In the genomic region with DNA sequence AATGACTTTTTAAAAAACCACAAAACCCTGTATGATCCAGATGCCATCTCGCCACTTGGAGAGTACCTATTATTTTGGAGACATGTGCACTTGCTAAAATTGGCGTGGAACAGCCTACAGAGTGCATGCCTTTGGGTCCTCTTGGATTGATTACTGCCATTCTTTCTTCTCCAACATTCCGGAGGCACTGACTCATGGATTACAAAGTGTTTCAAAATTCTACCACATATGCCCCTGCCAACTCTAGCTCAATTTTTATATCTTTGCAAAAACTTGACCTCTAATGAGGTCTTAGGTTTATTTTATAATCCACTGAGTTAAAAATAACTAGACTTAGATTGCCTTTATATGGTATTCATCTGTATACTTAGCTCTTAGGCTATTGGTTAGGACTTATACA, we compare ENCODE assay signal across 13 cellular contexts. TPM values are rescaled to one million over a fixed set of nuclear protein-coding genes. Genes with fewer than 3 reads are reported as not detected.
A peak's percentile ranks its signal among the peaks of the same experiment; 100 is the strongest.
DNase-seq lines count a peak whose midpoint lies in the region; ATAC-seq and TF ChIP-seq lines count a peak whose summit lies in the region.
"Had no signal": no experiment of that assay in that cellular context is flagged by ENCODE, and none has a peak within 500 bp of the region (broad histone marks: within the 10 kb centered on the region; RNA-seq: fewer than 3 reads in every experiment).

No MANE protein-coding gene starts in this region.

- in situ Hi-C loops in IMR-90 (cut with MboI; ENCODE audit: low sequenced_read_pairs), result no loop called here

- TF ChIP-seq RAD21 in IMR-90 (IDR thresholded peaks at IDR 0.05; ENCODE audit: low read length), result no peak

- H2AK5ac ChIP-seq in IMR-90 (ENCODE audit: low read depth, low read length), result no peak overlapping the region

- no peak overlapping the region for H3K27ac ChIP-seq in AG04450 (ENCODE audit: low read depth, low read length)
- H3K27ac ChIP-seq in IMR-90 (ENCODE audit: insufficient read depth, low read length), result no peak overlapping the region
- H3K27ac ChIP-seq in body of pancreas, result no peak overlapping the region
- H3K27ac ChIP-seq in left lung, result no peak overlapping the region
- H3K27ac ChIP-seq: neutrophil, vagina had no signal

- BruUV-seq in IMR-90 (replicated peaks; lab: Mats Ljungman, UMichigan), result no TSS peak

- H2BK20ac ChIP-seq in IMR-90 (ENCODE audit: low read depth, low read length), result no peak overlapping the region

- H3K4me1 ChIP-seq in IMR-90 (ENCODE audit: control insufficient read depth, insufficient read depth, low read length) (peaks cover 5% of the 10 kb centered on the region), body of pancreas (peaks cover 6% of the 10 kb centered on the region), left lung (no peaks in the 10 kb centered on the region)
- H3K4me1 ChIP-seq: vagina had no signal

- ATAC-seq in IMR-90 (ENCODE audit: low read depth), result peak; percentile 71
- peak; percentile 38 for ATAC-seq in body of pancreas
- peak; percentile 79 for ATAC-seq in left lung
- no peak for ATAC-seq in left colon

- H3K18ac ChIP-seq in IMR-90 (ENCODE audit: low read depth, low read length), result no peak overlapping the region

- H2BK5ac ChIP-seq in IMR-90 (ENCODE audit: low read depth, low read length, poor library complexity, severe bottlenecking), result no peak overlapping the region

- no peaks in the 10 kb centered on the region for H3K9me1 ChIP-seq in IMR-90 (ENCODE audit: insufficient read depth, low read length)

- H3K14ac ChIP-seq in IMR-90 (replicated peaks; ENCODE audit: low read depth, low read length), result no peak overlapping the region

- peaks cover 6% of the 10 kb centered on the region; the same call in 1 of the 2 replicates for H3K9me3 ChIP-seq in AG04450 (ENCODE audit: control insufficient read depth, insufficient read depth, low read length)
- H3K9me3 ChIP-seq in IMR-90 (ENCODE audit: control insufficient read depth, insufficient read depth, low read length), result 0 out of 2 replicates have a peak, but pooled peaks cover 3% of the 10 kb centered on the region
- no peaks in the 10 kb centered on the region for H3K9me3 ChIP-seq in body of pancreas
- H3K9me3 ChIP-seq in left lung, result peaks cover 0 to 4% of the 10 kb centered on the region in 2 donors
- H3K9me3 ChIP-seq: neutrophil, vagina had no signal

- H2BK15ac ChIP-seq in IMR-90 (ENCODE audit: low read depth, low read length), result no peak overlapping the region

- no peak overlapping the region for H3K4ac ChIP-seq in IMR-90 (ENCODE audit: low read depth, low read length)

- CTCF ChIA-PET in AG04450 (lab: Charles Lee) (no interaction called here), IMR-90 (lab: Yijun Ruan, JAX) (no interaction called here)

- H3K4me2 ChIP-seq in IMR-90 (ENCODE audit: low read depth, low read length), result no peak overlapping the region

- H4K8ac ChIP-seq in IMR-90 (ENCODE audit: low read depth in 2 of 2, low read length in 2 of 2), result no peak overlapping the region

- H4K5ac ChIP-seq in IMR-90 (ENCODE audit: low read depth, low read length), result no peak overlapping the region

- intact Hi-C loops in IMR-90 (cut with micrococcal nuclease), result no loop called here
- intact Hi-C loops in body of pancreas (cut with DNase I), result no loop called here
- intact Hi-C loops in left lung (cut with DNase I), result no loop called here
- intact Hi-C loops in left colon (cut with DNase I, micrococcal nuclease), result no loop called here

- no peaks in the 10 kb centered on the region for H3K79me1 ChIP-seq in IMR-90 (ENCODE audit: low read depth in 1 of 2, low read length in 2 of 2)

- DNase-seq in AG04450 (ENCODE audit: low read depth, low spot score), result peak; percentile 1
- peak; percentile 64 for DNase-seq in IMR-90
- DNase-seq in body of pancreas, result no peak
- no peak for DNase-seq in left lung
- DNase-seq in DMS 273 (lab: John Stamatoyannopoulos, UW; ENCODE audit: unreplicated experiment), result no peak
- DNase-seq in NCI-H1105 treated with DMSO at 0.1 percent for 48 hours (lab: John Stamatoyannopoulos, UW), result no peak
- DNase-seq in DMS79 (lab: John Stamatoyannopoulos, UW), result no peak
- no peak for DNase-seq in left colon
- DNase-seq: activated CD8-positive, alpha-beta memory T cell treated with anti-CD3 and anti-CD28 coated beads, Interleukin-2, amount 50 U/mL, for 48 hours; CD4-positive, alpha-beta T cell; NCI-H748 treated with DMSO at 0.1 percent for 48 hours had no signal

- H4K91ac ChIP-seq in IMR-90 (ENCODE audit: insufficient read depth, low read depth, low read length), result no peak overlapping the region

- H2BK120ac ChIP-seq in IMR-90 (ENCODE audit: low read depth, low read length), result no peak overlapping the region

- H3K36me3 ChIP-seq in IMR-90 (ENCODE audit: control insufficient read depth, insufficient read depth, low read length), result no peaks in the 10 kb centered on the region
- H3K36me3 ChIP-seq in body of pancreas (replicated peaks in 1 of 2; ENCODE audit: insufficient read depth in 1 of 2, low read depth in 2 of 2), result no peaks in the 10 kb centered on the region
- H3K36me3 ChIP-seq in left lung, result no peaks in the 10 kb centered on the region
- H3K36me3 ChIP-seq: neutrophil, vagina had no signal

- H3K27me3 ChIP-seq in AG04450 (ENCODE audit: control insufficient read depth, insufficient read depth, low read length) (peaks cover 19% of the 10 kb centered on the region), IMR-90 (ENCODE audit: control insufficient read depth, insufficient read depth, low read length) (peaks cover 4% of the 10 kb centered on the region), body of pancreas (no peaks in the 10 kb centered on the region), left lung (no peaks in the 10 kb centered on the region)
- H3K27me3 ChIP-seq: vagina had no signal

- H3K56ac ChIP-seq in IMR-90 (ENCODE audit: extremely low read depth, insufficient read depth, low read length), result no peak overlapping the region

- dilution Hi-C loops in IMR-90 (cut with HindIII; ENCODE audit: low sequenced_read_pairs, unreplicated experiment), result no loop called here

- no peak for TF ChIP-seq POLR2A in IMR-90 (IDR thresholded peaks at IDR 0.05; ENCODE audit: low read depth, low read length)
- no peak for TF ChIP-seq POLR2A in body of pancreas (IDR thresholded peaks at IDR 0.05)

- no peak overlapping the region for H2AK9ac ChIP-seq in IMR-90 (replicated peaks; ENCODE audit: low read depth, low read length, poor library complexity)

- H3K9ac ChIP-seq in IMR-90 (ENCODE audit: low read depth, low read length), result no peak overlapping the region

- no peak overlapping the region for H2AFZ ChIP-seq in IMR-90 (replicated peaks; ENCODE audit: low read length, poor library complexity)

- no peak overlapping the region for H3K23ac ChIP-seq in IMR-90 (ENCODE audit: low read depth, low read length)

- no peaks in the 10 kb centered on the region for H4K20me1 ChIP-seq in IMR-90 (ENCODE audit: insufficient read depth, low read length)

- no CpG with 5 or more reads among the region's 3 CpGs for WGBS in IMR-90 (ENCODE audit: extremely low coverage in 2 of 2, insufficient read length in 1 of 2), 2 experiments
- 31 to 50% methylated on average over 3 of the region's 3 CpGs for WGBS in body of pancreas, 2 donors

- POLR2A ChIA-PET in AG04450 (lab: Yijun Ruan, JAX) (interaction anchor here (1.0 kb wide), 1 partner anchor 11 kb away, joined by 4 read pairs; no protein-coding TSS in a partner anchor), IMR-90 (lab: Charles Lee; ENCODE audit: unreplicated experiment) (no interaction called here)

- H3K4me3 ChIP-seq in AG04450 (ENCODE audit: low read depth, low read length), result no peak overlapping the region
- H3K4me3 ChIP-seq in IMR-90 (ENCODE audit: insufficient read depth, low read depth, low read length), result no peak overlapping the region
- H3K4me3 ChIP-seq in body of pancreas, result no peak overlapping the region
- H3K4me3 ChIP-seq in left lung, result no peak overlapping the region
- H3K4me3 ChIP-seq: vagina had no signal

- TF ChIP-seq CTCF in AG04450 (IDR thresholded peaks at IDR 0.05; ENCODE audit: low read depth, low read length), result no peak
- TF ChIP-seq CTCF in IMR-90 (conservative IDR thresholded peaks at IDR 0.05; ENCODE audit: low read depth, low read length), result no peak
- TF ChIP-seq CTCF in body of pancreas (IDR thresholded peaks at IDR 0.05), result no peak
- no peak for TF ChIP-seq CTCF in left lung (IDR thresholded peaks at IDR 0.05)

TF ChIP-seq in IMR-90, 13 proteins besides CTCF, POLR2A, EP300 and RAD21 (continues in another document):
- no peak for TF ChIP-seq BHLHE40 (IDR thresholded peaks at IDR 0.05; ENCODE audit: low read depth, low read length)
- no peak for TF ChIP-seq RCOR1 (IDR thresholded peaks at IDR 0.05; ENCODE audit: insufficient replicate concordance, low read length)
- TF ChIP-seq CHD1 (IDR thresholded peaks at IDR 0.05; ENCODE audit: low read depth, low read length), result no peak
- TF ChIP-seq RFX5 (IDR thresholded peaks at IDR 0.05; ENCODE audit: low read depth, low read length), result no peak
- TF ChIP-seq, protein P1, sequence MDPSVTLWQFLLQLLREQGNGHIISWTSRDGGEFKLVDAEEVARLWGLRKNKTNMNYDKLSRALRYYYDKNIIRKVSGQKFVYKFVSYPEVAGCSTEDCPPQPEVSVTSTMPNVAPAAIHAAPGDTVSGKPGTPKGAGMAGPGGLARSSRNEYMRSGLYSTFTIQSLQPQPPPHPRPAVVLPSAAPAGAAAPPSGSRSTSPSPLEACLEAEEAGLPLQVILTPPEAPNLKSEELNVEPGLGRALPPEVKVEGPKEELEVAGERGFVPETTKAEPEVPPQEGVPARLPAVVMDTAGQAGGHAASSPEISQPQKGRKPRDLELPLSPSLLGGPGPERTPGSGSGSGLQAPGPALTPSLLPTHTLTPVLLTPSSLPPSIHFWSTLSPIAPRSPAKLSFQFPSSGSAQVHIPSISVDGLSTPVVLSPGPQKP (IDR thresholded peaks at IDR 0.05; ENCODE audit: borderline replicate concordance, low read depth, low read length), result no peak
- no peak for TF ChIP-seq SMC3 (IDR thresholded peaks at IDR 0.05; ENCODE audit: low read depth, low read length)
- no peak for TF ChIP-seq CEBPB (IDR thresholded peaks at IDR 0.05; ENCODE audit: low read depth, low read length)
- TF ChIP-seq MXI1 (IDR thresholded peaks at IDR 0.05; ENCODE audit: borderline replicate concordance, low read depth, low read length), result no peak
- no peak for TF ChIP-seq FOS (IDR thresholded peaks at IDR 0.05; ENCODE audit: low read depth, low read length)
- no peak for TF ChIP-seq NFE2L2 (IDR thresholded peaks at IDR 0.05; ENCODE audit: low read depth, low read length)
- TF ChIP-seq MAZ (IDR thresholded peaks at IDR 0.05; ENCODE audit: borderline replicate concordance, low read depth, low read length), result no peak
- TF ChIP-seq MAFK (IDR thresholded peaks at IDR 0.05; ENCODE audit: low read depth, low read length), result no peak

RNA-seq across cellular contexts. Expression of a gene that starts 55.8 kb away (rescaled TPM):
- polyA plus RNA-seq in AG04450 (2011; rRNA removed), result 61.0 and 84.0 TPM in 2 replicates
- 41.8 and 76.1 TPM in 2 replicates for polyA minus RNA-seq in AG04450 (2011; rRNA and poly(A)+ RNA removed)
- total RNA-seq in IMR-90 (2012; rRNA removed), result 68.5 and 130 TPM in 2 replicates
- polyA plus RNA-seq in IMR-90 (2012; rRNA removed), result 26.7 and 33.5 TPM in 2 replicates
- 7.4 and 9.2 TPM in 2 replicates for polyA plus RNA-seq in IMR-90 (2012; cell fraction: cytosol; rRNA removed)
- 4.8 and 13.7 TPM in 2 replicates for polyA plus RNA-seq in IMR-90 (2012; cell fraction: nucleus; rRNA removed; ENCODE audit: low replicate concordance)
- 10 to 100 TPM; 53.7 to 59.9 TPM for total RNA-seq in body of pancreas
- 100 to 1,000 TPM in 1 of 2 donors, 10 to 100 TPM in 1; 99.4 to 103 TPM for total RNA-seq in left lung
- 100 to 1,000 TPM; 122 to 123 TPM for total RNA-seq in left colon

Comparison
In these comparisons a context has a peak if more than half of its experiments do, and no peak if none do; other contexts are left out.
1. DNase-seq: peak in AG04450 (single experiment) and IMR-90 (single experiment); none in body of pancreas (0 of 4), left lung (0 of 2), DMS 273 (single experiment), NCI-H1105 treated with DMSO at 0.1 percent for 48 hours (single experiment), DMS79 (single experiment) and left colon (0 of 2).